37 cellular contexts compared by ENCODE assay signal in genomic region chr10:80050752-80051151, GRCh38.
"Had no signal": no experiment of that assay in that cellular context is flagged by ENCODE, and none has a peak within 500 bp of the region (broad histone marks: within the 10 kb centered on the region; RNA-seq: fewer than 3 reads in every experiment).

No MANE protein-coding gene starts in this region.

- H3K27me3 ChIP-seq: adrenal gland, ascending aorta, body of pancreas, brain microvascular endothelial cell, breast epithelium, cardiac muscle cell had no signal

- ATAC-seq: activated naive CD4-positive, alpha-beta T cell treated with anti-CD3 and anti-CD28 coated beads, Interleukin-2, amount 50 U/mL, for 72 hours; activated naive CD8-positive, alpha-beta T cell treated with anti-CD3 and anti-CD28 coated beads, Interleukin-2, amount 50 U/mL, for 24 hours; activated T-cell treated with anti-CD3 and anti-CD28 coated beads, Interleukin-2, amount 50 U/mL, for 4 hours; activated T-cell treated with anti-CD3 and anti-CD28 coated beads, Interleukin-2, amount 50 U/mL, for 72 hours; activated T-helper 17 cell treated with anti-CD3 and anti-CD28 coated beads, Interleukin-2, amount 50 U/mL, for 72 hours; body of pancreas had no signal

- H3K36me3 ChIP-seq: adrenal gland, ascending aorta, brain microvascular endothelial cell, breast epithelium, cardiac muscle cell had no signal

- H3K9me3 ChIP-seq: adrenal gland, ascending aorta, body of pancreas, breast epithelium had no signal

- H3K9me3 Mint-ChIP-seq: activated naive CD4-positive, alpha-beta T cell treated with anti-CD3 and anti-CD28 coated beads for 36 hours; activated naive CD4-positive, alpha-beta T cell treated with anti-CD3 and anti-CD28 coated beads, Interleukin-2, amount 10 ng/mL, durations not matched to agents 7 days and 5 days; activated naive CD4-positive, alpha-beta T cell treated with anti-CD3 and anti-CD28 coated beads, Interleukin-2, amount 50 U/mL, for 24 hours; activated naive CD4-positive, alpha-beta T cell treated with anti-CD3 and anti-CD28 coated beads, Interleukin-2, amount 50 U/mL, for 72 hours; activated naive CD8-positive, alpha-beta T cell treated with anti-CD3 and anti-CD28 coated beads for 36 hours; activated naive CD8-positive, alpha-beta T cell treated with anti-CD3 and anti-CD28 coated beads, Interleukin-2, amount 10 ng/mL, durations not matched to agents 7 days and 5 days; activated naive CD8-positive, alpha-beta T cell treated with anti-CD3 and anti-CD28 coated beads, Interleukin-2, amount 50 U/mL, for 24 hours; activated T-cell treated with anti-CD3 and anti-CD28 coated beads, Interleukin-2, amount 50 U/mL, for 24 hours; activated T-cell treated with anti-CD3 and anti-CD28 coated beads, Interleukin-2, amount 50 U/mL, for 4 hours; activated T-cell treated with anti-CD3 and anti-CD28 coated beads, Interleukin-2, amount 50 U/mL, for 72 hours; activated T-helper 17 cell treated with anti-CD3 and anti-CD28 coated beads, Interleukin-2, amount 50 U/mL, for 72 hours; activated T-helper 2 cell treated with anti-CD3 and anti-CD28 coated beads, Interferon-gamma antibody, Interleukin-2, Interleukin-4, amounts not matched to agents 10 μg/mL and 5 μg/mL and 100 μg/mL, durations not matched to agents 14 hours and 24 hours and 36 hours; brain; central memory CD8-positive, alpha-beta T cell had no signal

- H3K27ac Mint-ChIP-seq: activated naive CD4-positive, alpha-beta T cell treated with anti-CD3 and anti-CD28 coated beads for 36 hours; activated naive CD4-positive, alpha-beta T cell treated with anti-CD3 and anti-CD28 coated beads, Interleukin-2, amount 10 ng/mL, durations not matched to agents 7 days and 5 days; activated naive CD4-positive, alpha-beta T cell treated with anti-CD3 and anti-CD28 coated beads, Interleukin-2, amount 50 U/mL, for 24 hours; activated naive CD4-positive, alpha-beta T cell treated with anti-CD3 and anti-CD28 coated beads, Interleukin-2, amount 50 U/mL, for 72 hours; activated naive CD8-positive, alpha-beta T cell; activated naive CD8-positive, alpha-beta T cell treated with anti-CD3 and anti-CD28 coated beads for 36 hours; activated naive CD8-positive, alpha-beta T cell treated with anti-CD3 and anti-CD28 coated beads, Interleukin-2, amount 10 ng/mL, durations not matched to agents 7 days and 5 days; activated naive CD8-positive, alpha-beta T cell treated with anti-CD3 and anti-CD28 coated beads, Interleukin-2, amount 50 U/mL, for 24 hours; activated T-cell treated with anti-CD3 and anti-CD28 coated beads, Interleukin-2, amount 50 U/mL, for 24 hours; activated T-cell treated with anti-CD3 and anti-CD28 coated beads, Interleukin-2, amount 50 U/mL, for 72 hours; activated T-helper 17 cell treated with anti-CD3 and anti-CD28 coated beads, Interleukin-2, amount 50 U/mL, for 72 hours; activated T-helper 2 cell treated with anti-CD3 and anti-CD28 coated beads, Interferon-gamma antibody, Interleukin-2, Interleukin-4, amounts not matched to agents 10 μg/mL and 5 μg/mL and 100 μg/mL, durations not matched to agents 14 hours and 24 hours and 36 hours; brain had no signal

- H3K4me1 Mint-ChIP-seq: activated naive CD4-positive, alpha-beta T cell treated with anti-CD3 and anti-CD28 coated beads, Interleukin-2, amount 10 ng/mL, durations not matched to agents 7 days and 5 days; activated naive CD8-positive, alpha-beta T cell treated with anti-CD3 and anti-CD28 coated beads for 36 hours; activated naive CD8-positive, alpha-beta T cell treated with anti-CD3 and anti-CD28 coated beads, Interleukin-2, amount 10 ng/mL, durations not matched to agents 7 days and 5 days; activated naive CD8-positive, alpha-beta T cell treated with anti-CD3 and anti-CD28 coated beads, Interleukin-2, amount 50 U/mL, for 24 hours; activated T-helper 17 cell treated with anti-CD3 and anti-CD28 coated beads, Interleukin-2, amount 50 U/mL, for 72 hours; brain; central memory CD8-positive, alpha-beta T cell had no signal

- DNase-seq: activated effector memory CD4-positive, alpha-beta T cell treated with anti-CD3 and anti-CD28 coated beads, Interleukin-2, amount 50 U/mL, for 16 hours; activated effector memory CD4-positive, alpha-beta T cell treated with Interleukin-2 at 50 U/mL for 16 hours; activated gamma-delta T cell; activated gamma-delta T cell treated with Interleukin-2 at 50 U/mL for 16 hours; activated naive CD4-positive, alpha-beta T cell; activated naive CD4-positive, alpha-beta T cell treated with anti-CD3 and anti-CD28 coated beads for 36 hours; activated naive CD4-positive, alpha-beta T cell treated with anti-CD3 and anti-CD28 coated beads, Interleukin-2, amount 10 ng/mL, durations not matched to agents 7 days and 5 days; activated naive CD4-positive, alpha-beta T cell treated with anti-CD3 and anti-CD28 coated beads, Interleukin-2, amount 50 U/mL, for 16 hours; activated naive CD4-positive, alpha-beta T cell treated with Interleukin-2 at 50 U/mL for 16 hours; activated naive CD8-positive, alpha-beta T cell treated with anti-CD3 and anti-CD28 coated beads for 36 hours; activated naive CD8-positive, alpha-beta T cell treated with anti-CD3 and anti-CD28 coated beads, Interleukin-2, amount 10 ng/mL, durations not matched to agents 7 days and 5 days; activated naive CD8-positive, alpha-beta T cell treated with anti-CD3 and anti-CD28 coated beads, Interleukin-2, amount 50 U/mL, for 24 hours; activated T-cell treated with anti-CD3 and anti-CD28 coated beads, Interleukin-2, amount 50 U/mL, for 1 hour; activated T-cell treated with anti-CD3 and anti-CD28 coated beads, Interleukin-2, amount 50 U/mL, for 24 hours; activated T-cell treated with anti-CD3 and anti-CD28 coated beads, Interleukin-2, amount 50 U/mL, for 4 hours; activated T-cell treated with anti-CD3 and anti-CD28 coated beads, Interleukin-2, amount 50 U/mL, for 48 hours; activated T-cell treated with anti-CD3 and anti-CD28 coated beads, Interleukin-2, amount 50 U/mL, for 72 hours; adrenal gland; amniotic stem cell; amygdala; anterior cingulate cortex; aorta; body of pancreas; brain microvascular endothelial cell; caudate nucleus; central memory CD4-positive, alpha-beta T cell; cerebellar nuclear complex had no signal

- H3K4me1 ChIP-seq: adrenal gland, ascending aorta, body of pancreas, breast epithelium had no signal

- H3K36me3 Mint-ChIP-seq: activated naive CD4-positive, alpha-beta T cell treated with anti-CD3 and anti-CD28 coated beads, Interleukin-2, amount 10 ng/mL, durations not matched to agents 7 days and 5 days; activated naive CD4-positive, alpha-beta T cell treated with anti-CD3 and anti-CD28 coated beads, Interleukin-2, amount 50 U/mL, for 24 hours; activated naive CD4-positive, alpha-beta T cell treated with anti-CD3 and anti-CD28 coated beads, Interleukin-2, amount 50 U/mL, for 72 hours; activated naive CD8-positive, alpha-beta T cell treated with anti-CD3 and anti-CD28 coated beads for 36 hours; activated naive CD8-positive, alpha-beta T cell treated with anti-CD3 and anti-CD28 coated beads, Interleukin-2, amount 10 ng/mL, durations not matched to agents 7 days and 5 days; brain had no signal

- H3K4me3 ChIP-seq: adrenal gland, ascending aorta, body of pancreas, breast epithelium, cardiac muscle cell had no signal

- H3K27me3 Mint-ChIP-seq: activated naive CD4-positive, alpha-beta T cell treated with anti-CD3 and anti-CD28 coated beads, Interleukin-2, amount 50 U/mL, for 24 hours; activated naive CD8-positive, alpha-beta T cell; activated naive CD8-positive, alpha-beta T cell treated with anti-CD3 and anti-CD28 coated beads for 36 hours; activated naive CD8-positive, alpha-beta T cell treated with anti-CD3 and anti-CD28 coated beads, Interleukin-2, amount 10 ng/mL, durations not matched to agents 7 days and 5 days; activated naive CD8-positive, alpha-beta T cell treated with anti-CD3 and anti-CD28 coated beads, Interleukin-2, amount 50 U/mL, for 24 hours; activated T-cell treated with anti-CD3 and anti-CD28 coated beads, Interleukin-2, amount 50 U/mL, for 24 hours; activated T-helper 17 cell treated with anti-CD3 and anti-CD28 coated beads, Interleukin-2, amount 50 U/mL, for 72 hours; central memory CD8-positive, alpha-beta T cell had no signal

- H3K27ac ChIP-seq: adrenal gland, ascending aorta, body of pancreas, brain microvascular endothelial cell, breast epithelium, cardiac muscle cell had no signal

- H3K4me3 Mint-ChIP-seq: activated naive CD4-positive, alpha-beta T cell treated with anti-CD3 and anti-CD28 coated beads for 36 hours; activated naive CD4-positive, alpha-beta T cell treated with anti-CD3 and anti-CD28 coated beads, Interleukin-2, amount 10 ng/mL, durations not matched to agents 7 days and 5 days; activated naive CD4-positive, alpha-beta T cell treated with anti-CD3 and anti-CD28 coated beads, Interleukin-2, amount 50 U/mL, for 24 hours; activated naive CD8-positive, alpha-beta T cell; activated naive CD8-positive, alpha-beta T cell treated with anti-CD3 and anti-CD28 coated beads for 36 hours; activated naive CD8-positive, alpha-beta T cell treated with anti-CD3 and anti-CD28 coated beads, Interleukin-2, amount 10 ng/mL, durations not matched to agents 7 days and 5 days; activated naive CD8-positive, alpha-beta T cell treated with anti-CD3 and anti-CD28 coated beads, Interleukin-2, amount 50 U/mL, for 24 hours; activated T-cell treated with anti-CD3 and anti-CD28 coated beads, Interleukin-2, amount 50 U/mL, for 24 hours; activated T-cell treated with anti-CD3 and anti-CD28 coated beads, Interleukin-2, amount 50 U/mL, for 4 hours; activated T-cell treated with anti-CD3 and anti-CD28 coated beads, Interleukin-2, amount 50 U/mL, for 72 hours; activated T-helper 17 cell treated with anti-CD3 and anti-CD28 coated beads, Interleukin-2, amount 50 U/mL, for 72 hours; brain; central memory CD8-positive, alpha-beta T cell had no signal
